11 cellular contexts compared by ENCODE assay signal in genomic region chr2:134287323-134287722, GRCh38. TPM values are rescaled to one million over a fixed set of nuclear protein-coding genes. Genes with fewer than 3 reads are reported as not detected.
A peak's percentile ranks its signal among the peaks of the same experiment; 100 is the strongest.
DNase-seq lines count a peak whose midpoint lies in the region; ATAC-seq and TF ChIP-seq lines count a peak whose summit lies in the region.
"Had no signal": no experiment of that assay in that cellular context is flagged by ENCODE, and none has a peak within 500 bp of the region (broad histone marks: within the 10 kb centered on the region; RNA-seq: fewer than 3 reads in every experiment).

No MANE protein-coding gene starts in this region.

- ATAC-seq in GM19025 (IDR thresholded peaks at IDR 0.05; ENCODE audit: low read depth, unreplicated experiment) (peak; percentile 34), HG02943 (IDR thresholded peaks at IDR 0.05; ENCODE audit: low read depth, unreplicated experiment) (peak; percentile 49), WTC11 (no peak)
- ATAC-seq: foreskin keratinocyte had no signal

- H3K79me2 ChIP-seq in DOHH2 (ENCODE audit: control insufficient read depth, low read length) (peaks cover 86% of the 10 kb centered on the region), OCI-LY1 (ENCODE audit: insufficient read depth, low read length) (peaks cover 55% of the 10 kb centered on the region), GM23248 (ENCODE audit: insufficient read depth) (no peaks in the 10 kb centered on the region)

- H3K9me3 Mint-ChIP-seq in WTC11 = no peaks in the 10 kb centered on the region
- H3K9me3 Mint-ChIP-seq: mesothelial cell of epicardium had no signal

- no peak overlapping the region for H2AFZ ChIP-seq in OCI-LY1 (ENCODE audit: low read length)
- no peak overlapping the region for H2AFZ ChIP-seq in GM23248

- WGBS in GM23248 (ENCODE audit: low coverage in 1 of 2, low lambda C conversion rate in 2 of 2, missing lambda C conversion rate in 2 of 2), 2 experiments = 95 to 97% methylated on average over 2 of the region's 2 CpGs

- in situ Hi-C loops in GM23248 (cut with MboI) = no loop called here

- peak overlapping the region; percentile 69 for H3K4me2 ChIP-seq in DOHH2 (ENCODE audit: low read length)
- peak overlapping the region; percentile 31; the same call in 1 of the 2 replicates for H3K4me2 ChIP-seq in OCI-LY1 (ENCODE audit: low read length)
- H3K4me2 ChIP-seq in GM23248 (ENCODE audit: unreplicated experiment) = no peak overlapping the region

- H3F3A ChIP-seq in DOHH2 (ENCODE audit: control insufficient read depth, insufficient read depth) = peaks cover 11% of the 10 kb centered on the region
- H3F3A ChIP-seq in OCI-LY1 (ENCODE audit: insufficient read depth, low read length) = 0 out of 2 replicates have a peak, but pooled peaks cover under 1% of the 10 kb centered on the region
- no peaks in the 10 kb centered on the region for H3F3A ChIP-seq in GM23248 (ENCODE audit: insufficient read depth)

- H4K20me1 ChIP-seq in DOHH2 (ENCODE audit: control insufficient read depth, insufficient read depth, low read depth, low read length) = peaks cover 5% of the 10 kb centered on the region
- H4K20me1 ChIP-seq in OCI-LY1 (ENCODE audit: insufficient read depth, low read length) = no peaks in the 10 kb centered on the region
- H4K20me1 ChIP-seq in GM23248 (ENCODE audit: insufficient read depth) = no peaks in the 10 kb centered on the region

- H3K27me3 ChIP-seq in DOHH2 (ENCODE audit: control insufficient read depth, low read length) (no peaks in the 10 kb centered on the region), OCI-LY1 (ENCODE audit: insufficient read depth, low read length) (no peaks in the 10 kb centered on the region), GM23248 (replicated peaks; ENCODE audit: insufficient read depth) (no peaks in the 10 kb centered on the region)
- H3K27me3 ChIP-seq: foreskin keratinocyte had no signal

- CTCF ChIA-PET in WTC11 (lab: Charles Lee) = no interaction called here

- H3K9me3 ChIP-seq in DOHH2 (ENCODE audit: control insufficient read depth, insufficient read depth, low read length) = no peaks in the 10 kb centered on the region
- no peaks in the 10 kb centered on the region for H3K9me3 ChIP-seq in OCI-LY1 (ENCODE audit: low read length)
- H3K9me3 ChIP-seq in GM23248 (ENCODE audit: low read depth) = no peaks in the 10 kb centered on the region

- H3K27ac ChIP-seq in DOHH2 (ENCODE audit: low read depth, low read length) = peak overlapping the region; percentile 48
- H3K27ac ChIP-seq in OCI-LY1 (ENCODE audit: low read depth, low read length, poor library complexity, severe bottlenecking) = peak overlapping the region; percentile 97
- H3K27ac ChIP-seq in GM23248 = no peak overlapping the region
- H3K27ac ChIP-seq: foreskin keratinocyte had no signal

- H3K4me1 Mint-ChIP-seq in WTC11 = peaks cover 4% of the 10 kb centered on the region; the same call in 1 of the 2 replicates
- H3K4me1 Mint-ChIP-seq: mesothelial cell of epicardium had no signal

- no peak overlapping the region for H3K27ac Mint-ChIP-seq in WTC11
- H3K27ac Mint-ChIP-seq: mesothelial cell of epicardium had no signal

- H3K4me3 ChIP-seq in DOHH2 (ENCODE audit: low read length) = peak overlapping the region; percentile 51
- peak overlapping the region; percentile 5 for H3K4me3 ChIP-seq in OCI-LY1 (ENCODE audit: low read depth, low read length, poor library complexity, severe bottlenecking)
- H3K4me3 ChIP-seq in GM23248 = no peak overlapping the region

- H3K9ac ChIP-seq in OCI-LY1 (ENCODE audit: low read length) = peak overlapping the region; percentile 36
- H3K9ac ChIP-seq in GM23248 = no peak overlapping the region

- no peak for TF ChIP-seq CTCF in DOHH2 (IDR thresholded peaks at IDR 0.05; ENCODE audit: low read depth, low read length, poor library complexity, severe bottlenecking)
- no peak for TF ChIP-seq CTCF in OCI-LY1 (IDR thresholded peaks at IDR 0.05; ENCODE audit: low read length)
- no peak for TF ChIP-seq CTCF in WTC11 (IDR thresholded peaks at IDR 0.05)

- H3K9me2 ChIP-seq in DOHH2 (replicated peaks; ENCODE audit: control insufficient read depth, low read length) (no peaks in the 10 kb centered on the region), OCI-LY1 (ENCODE audit: low read depth, low read length) (no peaks in the 10 kb centered on the region), GM23248 (ENCODE audit: insufficient read depth) (no peaks in the 10 kb centered on the region)

- H3K4me3 Mint-ChIP-seq in WTC11 = no peak overlapping the region
- H3K4me3 Mint-ChIP-seq: mesothelial cell of epicardium had no signal

- no peaks in the 10 kb centered on the region for H3K27me3 Mint-ChIP-seq in WTC11 (ENCODE audit: low read depth)

- no peaks in the 10 kb centered on the region for H3K36me3 Mint-ChIP-seq in WTC11
- H3K36me3 Mint-ChIP-seq: mesothelial cell of epicardium had no signal

- no peak for DNase-seq in NCI-H446 (lab: John Stamatoyannopoulos, UW)
- DNase-seq in NCI-H748 treated with DMSO at 0.1 percent for 48 hours (lab: John Stamatoyannopoulos, UW) = no peak
- DNase-seq in GM23248 = no peak
- DNase-seq in WTC11 (ENCODE audit: low spot score) = no peak
- DNase-seq: foreskin keratinocyte, NCI-H524 treated with DMSO at 0.1 percent for 48 hours had no signal

- H3K4me1 ChIP-seq in DOHH2 (ENCODE audit: control insufficient read depth, low read length) = peaks cover 97% of the 10 kb centered on the region
- H3K4me1 ChIP-seq in OCI-LY1 (ENCODE audit: insufficient read depth, low read length, severe bottlenecking) = peaks cover 100% of the 10 kb centered on the region
- 0 out of 2 replicates have a peak, but pooled peaks cover 6% of the 10 kb centered on the region for H3K4me1 ChIP-seq in GM23248 (ENCODE audit: insufficient read depth)

- POLR2A ChIA-PET in WTC11 (lab: Charles Lee) = no interaction called here

- H3K36me3 ChIP-seq in DOHH2 (ENCODE audit: control insufficient read depth, low read length) (peaks cover 10% of the 10 kb centered on the region), OCI-LY1 (ENCODE audit: insufficient read depth, low read length) (no peaks in the 10 kb centered on the region; the same call in 1 of the 2 replicates), GM23248 (ENCODE audit: low read depth) (no peaks in the 10 kb centered on the region)

TF ChIP-seq in WTC11, 78 proteins besides CTCF, POLR2A, EP300 and RAD21 (continues in another document):
- TF ChIP-seq NFE2L1 (CRISPR knock-in tag; IDR thresholded peaks at IDR 0.05) (no peak), ETV6 (CRISPR knock-in tag; IDR thresholded peaks at IDR 0.05) (no peak), FOXP4 (CRISPR knock-in tag; IDR thresholded peaks at IDR 0.05) (no peak), ATF6 (CRISPR knock-in tag; IDR thresholded peaks at IDR 0.05) (no peak), RORB (CRISPR knock-in tag; IDR thresholded peaks at IDR 0.05) (no peak), NR2C2 (CRISPR knock-in tag; IDR thresholded peaks at IDR 0.05) (no peak), OVOL2 (CRISPR knock-in tag; IDR thresholded peaks at IDR 0.05; ENCODE audit: borderline replicate concordance) (no peak), E2F1 (CRISPR knock-in tag; IDR thresholded peaks at IDR 0.05) (no peak), SMAD4 (CRISPR knock-in tag; IDR thresholded peaks at IDR 0.05) (no peak), HMGA2 (CRISPR knock-in tag; IDR thresholded peaks at IDR 0.05) (no peak), ZBTB21 (CRISPR knock-in tag; IDR thresholded peaks at IDR 0.05; ENCODE audit: borderline replicate concordance) (no peak), SP1 (CRISPR knock-in tag; conservative IDR thresholded peaks at IDR 0.05) (no peak), FOXP1 (CRISPR knock-in tag; IDR thresholded peaks at IDR 0.05; ENCODE audit: borderline replicate concordance) (no peak), NR3C1 (CRISPR knock-in tag; conservative IDR thresholded peaks at IDR 0.05; ENCODE audit: low read depth) (no peak)

RNA-seq across cellular contexts. Expression of gene MGAT5, which starts 33.5 kb away (rescaled TPM):
- 15.9 and 23.1 TPM in 2 replicates for total RNA-seq in GM23248 (2014; rRNA removed; shearing (Covaris generic))
- 1.8 and 4.9 TPM in 2 replicates for polyA plus RNA-seq in GM23248 (2016; fragmentation: Nextera tagmentation; extraction: Ambion mirVana)
- 43.6 to 52.4 TPM (median 47.7 TPM) in 3 replicates for total RNA-seq in WTC11 (2021)
